Comparison of ENCODE assay signal across 24 cellular contexts in the genomic region with DNA sequence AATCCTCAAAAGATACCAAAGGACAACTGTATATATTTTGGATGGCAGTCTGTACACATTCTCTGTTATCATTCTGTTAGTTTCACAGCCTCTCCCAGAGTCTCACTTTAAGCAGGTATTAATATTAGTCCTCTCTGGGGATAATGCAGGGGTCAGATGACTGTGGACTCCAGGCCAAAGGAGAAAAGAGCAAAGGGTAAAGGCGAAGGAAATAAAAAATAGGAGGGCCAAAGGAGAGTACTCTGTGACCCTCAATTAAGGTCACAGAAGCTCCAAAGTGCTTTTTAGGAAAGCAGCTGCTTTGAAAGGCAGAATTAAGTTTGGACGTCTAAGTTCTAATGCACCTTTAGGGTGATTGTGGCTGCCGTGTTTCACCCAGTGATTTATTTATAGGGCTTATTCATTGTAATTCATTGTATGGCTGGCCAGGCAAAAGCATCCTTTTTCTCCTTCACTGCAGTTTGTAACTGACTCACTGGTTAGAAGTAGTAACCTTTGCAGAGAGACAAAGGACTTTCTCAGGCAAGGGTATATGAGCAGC. TPM values are rescaled to one million over a fixed set of nuclear protein-coding genes. Genes with fewer than 3 reads are reported as not detected.
DNase-seq lines count a peak whose midpoint lies in the region; ATAC-seq and TF ChIP-seq lines count a peak whose summit lies in the region.
"Had no signal": no experiment of that assay in that cellular context is flagged by ENCODE, and none has a peak within 500 bp of the region (broad histone marks: within the 10 kb centered on the region; RNA-seq: fewer than 3 reads in every experiment).

No MANE protein-coding gene starts in this region.

- intact Hi-C loops in MCF 10A (cut with micrococcal nuclease), result no loop called here
- intact Hi-C loops in breast epithelium (cut with DNase I; ENCODE audit: low total_unique reads), result no loop called here
- intact Hi-C loops in right lobe of liver (cut with DNase I), result no loop called here
- intact Hi-C loops in posterior cingulate gyrus (cut with DNase I), result no loop called here

- DNase-seq in MCF 10A (ENCODE audit: unreplicated experiment), result no peak
- no peak for DNase-seq in breast epithelium (ENCODE audit: low spot score in 2 of 2)
- DNase-seq in activated naive CD8-positive, alpha-beta T cell treated with anti-CD3 and anti-CD28 coated beads for 36 hours, result no peak
- no peak for DNase-seq in right lobe of liver
- DNase-seq in GM13976 (ENCODE audit: low spot score), result no peak
- no peak for DNase-seq in posterior cingulate gyrus
- DNase-seq in RWPE1 (ENCODE audit: low spot score), result no peak
- DNase-seq: activated CD4-positive, alpha-beta T cell treated with anti-CD3 and anti-CD28 coated beads, Interleukin-2, amount 50 U/mL, for 48 hours; activated T-cell treated with anti-CD3 and anti-CD28 coated beads, Interleukin-2, amount 50 U/mL, for 1 hour; brain microvascular endothelial cell; DMS153; immature natural killer cell; IMR-90; left ventricle myocardium superior; NCI-H1694 treated with DMSO at 0.1 percent for 48 hours; NCI-H748 treated with DMSO at 0.1 percent for 48 hours; ovary; SHP77 treated with DMSO at 0.1 percent for 48 hours; sigmoid colon had no signal

- TF ChIP-seq CTCF in MCF 10A (IDR thresholded peaks at IDR 0.05; ENCODE audit: unreplicated experiment), result no peak
- no peak for TF ChIP-seq CTCF in breast epithelium (IDR thresholded peaks at IDR 0.05)
- TF ChIP-seq CTCF in right lobe of liver (IDR thresholded peaks at IDR 0.05), result no peak
- TF ChIP-seq CTCF in GM13976 (IDR thresholded peaks at IDR 0.05; ENCODE audit: borderline replicate concordance, control extremely low read depth, extremely low read depth, insufficient read depth, missing control alignments), result no peak
- TF ChIP-seq CTCF in RWPE1 (conservative IDR thresholded peaks at IDR 0.05; ENCODE audit: low read depth), result no peak

- H3K4me1 Mint-ChIP-seq in MCF 10A (ENCODE audit: insufficient read depth, unreplicated experiment), result peaks cover 48% of the 10 kb centered on the region
- peaks cover 38% of the 10 kb centered on the region for H3K4me1 Mint-ChIP-seq in activated naive CD8-positive, alpha-beta T cell treated with anti-CD3 and anti-CD28 coated beads for 36 hours

- H3K4me1 ChIP-seq in breast epithelium (no peaks in the 10 kb centered on the region), right lobe of liver (peaks cover 0 to 52% (median 13%) of the 10 kb centered on the region in 4 donors)
- H3K4me1 ChIP-seq: sigmoid colon had no signal

- CTCF ChIA-PET in MCF 10A (lab: Yijun Ruan, JAX), result interaction anchor here (0.7 to 1.3 kb wide), 3 partner anchors 20 to 204 kb away, joined by 3 to 5 read pairs (median 4); no protein-coding TSS in a partner anchor
- CTCF ChIA-PET in RWPE1 (lab: Yijun Ruan, JAX), result no interaction called here

- TF ChIP-seq POLR2A in breast epithelium (IDR thresholded peaks at IDR 0.05), result no peak
- TF ChIP-seq POLR2A in right lobe of liver (IDR thresholded peaks at IDR 0.05), result no peak

- H3K9me3 ChIP-seq in breast epithelium, result no peaks in the 10 kb centered on the region
- no peaks in the 10 kb centered on the region for H3K9me3 ChIP-seq in right lobe of liver
- H3K9me3 ChIP-seq: ovary, sigmoid colon had no signal

- ATAC-seq in right lobe of liver, result peak; percentile 21 to 58 (median 52)
- no peak for ATAC-seq in HG02763 (IDR thresholded peaks at IDR 0.05; ENCODE audit: unreplicated experiment)
- ATAC-seq: left ventricle myocardium superior; stimulated activated effector memory CD8-positive, alpha-beta T cell treated with anti-CD3 and anti-CD28 coated beads, Interleukin-12 subunit alpha, Interleukin-12 subunit beta, amount 100 ng/mL, for 72 hours had no signal

- H3K27me3 Mint-ChIP-seq in MCF 10A (ENCODE audit: insufficient read depth, unreplicated experiment), result no peaks in the 10 kb centered on the region
- H3K27me3 Mint-ChIP-seq in activated naive CD8-positive, alpha-beta T cell treated with anti-CD3 and anti-CD28 coated beads for 36 hours, result no peaks in the 10 kb centered on the region
- H3K27me3 Mint-ChIP-seq: dendritic cell treated with granulocyte-macrophage colony-stimulating factor and Interleukin-4, amounts not matched to agents 40 ng/mL and 50 ng/mL, for 4 days had no signal

- no TSS peak for BruUV-seq in MCF 10A (replicated peaks; lab: Mats Ljungman, UMichigan)

- no peaks in the 10 kb centered on the region for H3K9me3 Mint-ChIP-seq in MCF 10A (ENCODE audit: unreplicated experiment)
- no peaks in the 10 kb centered on the region for H3K9me3 Mint-ChIP-seq in activated naive CD8-positive, alpha-beta T cell treated with anti-CD3 and anti-CD28 coated beads for 36 hours
- H3K9me3 Mint-ChIP-seq: dendritic cell treated with granulocyte-macrophage colony-stimulating factor and Interleukin-4, amounts not matched to agents 40 ng/mL and 50 ng/mL, for 4 days; immature natural killer cell; stimulated activated effector memory CD8-positive, alpha-beta T cell treated with anti-CD3 and anti-CD28 coated beads, Interleukin-12 subunit alpha, Interleukin-12 subunit beta, amount 100 ng/mL, for 72 hours had no signal

- POLR2A ChIA-PET in MCF 10A (lab: Yijun Ruan, JAX), result interaction anchor here (1.3 to 2.4 kb wide), 3 partner anchors 9 to 126 kb away, joined by 3 to 8 read pairs (median 4); no protein-coding TSS in a partner anchor
- POLR2A ChIA-PET in RWPE1 (lab: Yijun Ruan, JAX; ENCODE audit: low non-redundant PET), result interaction anchor here (0.7 kb wide), 1 partner anchor 129 kb away, joined by 4 read pairs; no protein-coding TSS in a partner anchor

- in situ Hi-C loops in GM13976 (cut with MboI; ENCODE audit: low sequenced_read_pairs, unreplicated experiment), result no loop called here

- H3K27me3 ChIP-seq in breast epithelium (no peaks in the 10 kb centered on the region), right lobe of liver (no peaks in the 10 kb centered on the region)
- H3K27me3 ChIP-seq: brain microvascular endothelial cell, ovary, sigmoid colon had no signal

- no peak overlapping the region for H3K27ac ChIP-seq in breast epithelium
- H3K27ac ChIP-seq in right lobe of liver, result peak overlapping the region in 1 of 3 donors; percentile 6
- H3K27ac ChIP-seq in RWPE1, result no peak overlapping the region
- H3K27ac ChIP-seq: brain microvascular endothelial cell, HL-60, ovary, sigmoid colon had no signal

- peaks cover 67% of the 10 kb centered on the region for H3K36me3 Mint-ChIP-seq in MCF 10A (ENCODE audit: insufficient read depth, unreplicated experiment)
- peaks cover 26% of the 10 kb centered on the region for H3K36me3 Mint-ChIP-seq in activated naive CD8-positive, alpha-beta T cell treated with anti-CD3 and anti-CD28 coated beads for 36 hours
- H3K36me3 Mint-ChIP-seq: stimulated activated effector memory CD8-positive, alpha-beta T cell treated with anti-CD3 and anti-CD28 coated beads, Interleukin-12 subunit alpha, Interleukin-12 subunit beta, amount 100 ng/mL, for 72 hours had no signal

- 50% methylated on average over 3 of the region's 3 CpGs for WGBS in right lobe of liver (ENCODE audit: insufficient coverage, low coverage, low lambda C conversion rate, missing lambda C conversion rate)

- peaks cover 3% of the 10 kb centered on the region for H3K36me3 ChIP-seq in breast epithelium
- H3K36me3 ChIP-seq in right lobe of liver, result peaks cover 0 to 67% (median 11%) of the 10 kb centered on the region in 4 donors
- H3K36me3 ChIP-seq: ovary had no signal

- H3K4me3 Mint-ChIP-seq in MCF 10A (ENCODE audit: unreplicated experiment), result peak overlapping the region; percentile 17
- H3K4me3 Mint-ChIP-seq in activated naive CD8-positive, alpha-beta T cell treated with anti-CD3 and anti-CD28 coated beads for 36 hours, result no peak overlapping the region
- H3K4me3 Mint-ChIP-seq: dendritic cell treated with granulocyte-macrophage colony-stimulating factor and Interleukin-4, amounts not matched to agents 40 ng/mL and 50 ng/mL, for 4 days; immature natural killer cell; stimulated activated effector memory CD8-positive, alpha-beta T cell treated with anti-CD3 and anti-CD28 coated beads, Interleukin-12 subunit alpha, Interleukin-12 subunit beta, amount 100 ng/mL, for 72 hours had no signal

- peak overlapping the region; percentile 68 for H3K27ac Mint-ChIP-seq in MCF 10A (ENCODE audit: low read depth, unreplicated experiment)
- H3K27ac Mint-ChIP-seq in activated naive CD8-positive, alpha-beta T cell treated with anti-CD3 and anti-CD28 coated beads for 36 hours, result peak overlapping the region; percentile 61
- H3K27ac Mint-ChIP-seq: dendritic cell treated with granulocyte-macrophage colony-stimulating factor and Interleukin-4, amounts not matched to agents 40 ng/mL and 50 ng/mL, for 4 days; stimulated activated effector memory CD8-positive, alpha-beta T cell treated with anti-CD3 and anti-CD28 coated beads, Interleukin-12 subunit alpha, Interleukin-12 subunit beta, amount 100 ng/mL, for 72 hours had no signal

- H3K4me3 ChIP-seq in breast epithelium (no peak overlapping the region), right lobe of liver (no peak overlapping the region)
- H3K4me3 ChIP-seq: ovary, sigmoid colon had no signal

RNA-seq across cellular contexts. Expression of a gene that starts 7.8 kb away (rescaled TPM):
- total RNA-seq in MCF 10A (2022) (80.4 and 94.9 TPM in 2 replicates), breast epithelium (10 to 100 TPM; 11.8 to 35.3 (median 24.6) TPM), right lobe of liver (100 to 1,000 TPM in 4 of 6 experiments, 10 to 100 TPM in 2; 81.8 to 368 (median 122) TPM)
- total RNA-seq in activated naive CD8-positive, alpha-beta T cell treated with anti-CD3 and anti-CD28 coated beads for 36 hours, result 10 to 100 TPM; 29.2 to 30.0 TPM

RNA-seq across cellular contexts. Expression of a gene that starts 43.6 kb away (rescaled TPM):
- total RNA-seq in MCF 10A (2022) (8.3 and 9.1 TPM in 2 replicates), breast epithelium (100 to 1,000 TPM; 106 to 129 (median 114) TPM), right lobe of liver (10 to 100 TPM in 2 of 6 experiments, 1 to 10 TPM in 4; 4.2 to 17.3 (median 9.4) TPM)
- not detected for total RNA-seq in activated naive CD8-positive, alpha-beta T cell treated with anti-CD3 and anti-CD28 coated beads for 36 hours
- total RNA-seq: OCI-LY7 had no signal

Comparison
In these comparisons a context has a peak if more than half of its experiments do, and no peak if none do; other contexts are left out.
1. RNA of a gene that starts 43.6 kb away (total RNA-seq): 106 to 129 TPM in breast epithelium; 4.2 to 17.3 TPM in right lobe of liver, 8.3 to 9.1 TPM in MCF 10A and not detected in activated naive CD8-positive, alpha-beta T cell treated with anti-CD3 and anti-CD28 coated beads for 36 hours; every median in the first group is over 4 times any median in the second.